In genomic region chr7:75658369-75658768, GRCh38 we compare ENCODE assay signal across 2 cellular contexts.
TF ChIP-seq lines count a peak whose summit lies in the region.

No MANE protein-coding gene starts in this region.

TF ChIP-seq in HCT116, 20 proteins besides CTCF, POLR2A, EP300 and RAD21:
- TF ChIP-seq MAX (IDR thresholded peaks at IDR 0.05) (no peak), FOSL1 (IDR thresholded peaks at IDR 0.05; ENCODE audit: low read depth) (no peak), JUND (IDR thresholded peaks at IDR 0.05) (no peak), SIN3A (IDR thresholded peaks at IDR 0.05; ENCODE audit: low read depth) (no peak), SRF (IDR thresholded peaks at IDR 0.05; ENCODE audit: low read depth) (no peak), TCF7L2 (IDR thresholded peaks at IDR 0.05; ENCODE audit: borderline replicate concordance, extremely low read depth, insufficient read depth, insufficient read length) (no peak), EGR1 (IDR thresholded peaks at IDR 0.05; ENCODE audit: low read depth) (no peak), ZNF274 (IDR thresholded peaks at IDR 0.05; ENCODE audit: low read depth, low read length) (no peak), ZFX (IDR thresholded peaks at IDR 0.05) (no peak), POLR2AphosphoS5 (IDR thresholded peaks at IDR 0.05; ENCODE audit: low read depth, low read length) (no peak), YY1 (IDR thresholded peaks at IDR 0.05; ENCODE audit: extremely low read depth, insufficient replicate concordance, low read depth, low read length) (no peak)
- TF ChIP-seq, protein P1, sequence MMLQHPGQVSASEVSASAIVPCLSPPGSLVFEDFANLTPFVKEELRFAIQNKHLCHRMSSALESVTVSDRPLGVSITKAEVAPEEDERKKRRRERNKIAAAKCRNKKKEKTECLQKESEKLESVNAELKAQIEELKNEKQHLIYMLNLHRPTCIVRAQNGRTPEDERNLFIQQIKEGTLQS (IDR thresholded peaks at IDR 0.05): no peak

TF ChIP-seq in WTC11, 78 proteins besides CTCF, POLR2A, EP300 and RAD21:
- no peak for TF ChIP-seq ELF4 (CRISPR knock-in tag; IDR thresholded peaks at IDR 0.05; ENCODE audit: low read depth)
